16 cellular contexts compared by ENCODE assay signal in the genomic region with DNA sequence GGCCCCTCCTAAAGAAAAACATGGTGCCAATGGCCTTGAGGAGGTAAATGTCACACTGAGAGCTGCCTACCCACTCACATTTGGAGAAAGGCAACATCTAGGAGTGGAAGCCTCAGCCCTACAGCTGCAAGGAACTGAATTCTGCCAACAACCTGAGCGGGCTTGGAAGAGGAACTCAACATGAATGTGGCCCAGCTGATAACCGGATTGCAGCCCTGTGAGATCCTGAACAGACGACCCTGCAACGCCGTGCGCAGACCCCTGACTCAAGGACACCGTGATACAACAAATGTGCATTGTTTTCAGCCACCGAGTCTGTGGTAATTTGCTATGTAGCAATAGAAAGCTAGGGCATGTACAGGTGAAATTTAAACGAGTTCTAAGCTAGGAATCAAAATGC.
"Had no signal": no experiment of that assay in that cellular context is flagged by ENCODE, and none has a peak within 500 bp of the region (broad histone marks: within the 10 kb centered on the region; RNA-seq: fewer than 3 reads in every experiment).

No MANE protein-coding gene starts in this region.

- DNase-seq: activated B cell treated with CpG ODN at 0.5 μM for 24 hours; activated CD4-positive, alpha-beta T cell treated with anti-CD3 and anti-CD28 coated beads, Interleukin-2, amount 10 ng/mL, durations not matched to agents 7 days and 5 days; activated naive CD4-positive, alpha-beta T cell treated with anti-CD3 and anti-CD28 coated beads, Interleukin-2, amount 10 ng/mL, durations not matched to agents 7 days and 5 days; activated T-cell treated with anti-CD3 and anti-CD28 coated beads for 4 hours; central memory CD4-positive, alpha-beta T cell; dermis blood vessel endothelial cell; esophagus squamous epithelium; head of caudate nucleus; islet precursor cell; naive B cell; retina; T-helper 1 cell; thyroid gland had no signal

- H3K4me1 Mint-ChIP-seq: activated B cell treated with CpG ODN at 0.5 μM for 24 hours; activated CD4-positive, alpha-beta T cell treated with anti-CD3 and anti-CD28 coated beads, Interleukin-2, amount 10 ng/mL, durations not matched to agents 7 days and 5 days; activated naive CD4-positive, alpha-beta T cell treated with anti-CD3 and anti-CD28 coated beads, Interleukin-2, amount 10 ng/mL, durations not matched to agents 7 days and 5 days; naive B cell had no signal

- H3K4me1 ChIP-seq: thyroid gland had no signal

- H3K4me3 Mint-ChIP-seq: activated B cell treated with CpG ODN at 0.5 μM for 24 hours; activated CD4-positive, alpha-beta T cell treated with anti-CD3 and anti-CD28 coated beads, Interleukin-2, amount 10 ng/mL, durations not matched to agents 7 days and 5 days; activated naive CD4-positive, alpha-beta T cell treated with anti-CD3 and anti-CD28 coated beads, Interleukin-2, amount 10 ng/mL, durations not matched to agents 7 days and 5 days; naive B cell had no signal

- H3K9me3 ChIP-seq: esophagus squamous epithelium, thyroid gland had no signal

- H3K4me3 ChIP-seq: esophagus squamous epithelium, SK-N-MC, skin epidermis, thyroid gland had no signal

- H3K27me3 Mint-ChIP-seq: activated CD4-positive, alpha-beta T cell treated with anti-CD3 and anti-CD28 coated beads, Interleukin-2, amount 10 ng/mL, durations not matched to agents 7 days and 5 days; naive B cell had no signal

- H3K27me3 ChIP-seq: esophagus squamous epithelium, thyroid gland had no signal

- H3K36me3 ChIP-seq: esophagus squamous epithelium, thyroid gland had no signal

- H3K27ac ChIP-seq: SK-N-MC, thyroid gland had no signal

- H3K27ac Mint-ChIP-seq: activated B cell treated with CpG ODN at 0.5 μM for 24 hours; activated CD4-positive, alpha-beta T cell treated with anti-CD3 and anti-CD28 coated beads, Interleukin-2, amount 10 ng/mL, durations not matched to agents 7 days and 5 days; activated naive CD4-positive, alpha-beta T cell treated with anti-CD3 and anti-CD28 coated beads, Interleukin-2, amount 10 ng/mL, durations not matched to agents 7 days and 5 days; activated T-helper 2 cell treated with anti-CD3 and anti-CD28 coated beads, Interferon-gamma antibody, Interleukin-2, Interleukin-4, amounts not matched to agents 10 μg/mL and 5 μg/mL and 100 μg/mL, durations not matched to agents 14 hours and 24 hours and 36 hours; naive B cell had no signal
